2 cellular contexts compared by ENCODE assay signal in the genomic region with DNA sequence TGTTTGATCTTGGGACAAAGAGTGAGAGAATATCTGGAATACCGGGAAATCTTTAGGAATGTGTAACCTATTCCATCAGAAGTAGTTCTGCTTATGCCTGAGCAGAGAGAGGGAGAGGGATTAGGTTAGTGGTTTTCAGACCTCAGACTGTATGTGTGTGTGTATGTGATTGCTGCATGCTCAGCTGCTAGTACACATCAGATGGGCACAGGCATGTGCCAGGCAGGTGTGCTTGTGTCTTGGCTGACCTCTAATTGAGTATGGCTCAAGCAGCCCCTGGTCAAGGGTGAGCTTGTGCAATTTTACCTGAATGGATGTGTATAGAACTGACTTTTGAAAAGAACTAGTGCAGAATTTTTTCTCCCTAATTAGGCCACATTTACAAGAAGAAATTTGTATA.
TF ChIP-seq lines count a peak whose summit lies in the region.

No MANE protein-coding gene starts in this region.

TF ChIP-seq in liver, 16 proteins besides CTCF, POLR2A, EP300 and RAD21:
- peak; percentile 87 to 96 for TF ChIP-seq RXRA (IDR thresholded peaks at IDR 0.05)
- TF ChIP-seq GABPA (IDR thresholded peaks at IDR 0.05 in 1 of 2, conservative IDR thresholded peaks at IDR 0.05 in 1 of 2), result peak in 1 of 2 donors; percentile 35
- TF ChIP-seq JUND (IDR thresholded peaks at IDR 0.05), result peak in 1 of 2 donors; percentile 77
- TF ChIP-seq, protein P1, sequence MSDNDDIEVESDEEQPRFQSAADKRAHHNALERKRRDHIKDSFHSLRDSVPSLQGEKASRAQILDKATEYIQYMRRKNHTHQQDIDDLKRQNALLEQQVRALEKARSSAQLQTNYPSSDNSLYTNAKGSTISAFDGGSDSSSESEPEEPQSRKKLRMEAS (IDR thresholded peaks at IDR 0.05), result peak; percentile 76
- TF ChIP-seq HNF4A (conservative IDR thresholded peaks at IDR 0.05), result peak; percentile 92 to 98
- TF ChIP-seq, protein P2, sequence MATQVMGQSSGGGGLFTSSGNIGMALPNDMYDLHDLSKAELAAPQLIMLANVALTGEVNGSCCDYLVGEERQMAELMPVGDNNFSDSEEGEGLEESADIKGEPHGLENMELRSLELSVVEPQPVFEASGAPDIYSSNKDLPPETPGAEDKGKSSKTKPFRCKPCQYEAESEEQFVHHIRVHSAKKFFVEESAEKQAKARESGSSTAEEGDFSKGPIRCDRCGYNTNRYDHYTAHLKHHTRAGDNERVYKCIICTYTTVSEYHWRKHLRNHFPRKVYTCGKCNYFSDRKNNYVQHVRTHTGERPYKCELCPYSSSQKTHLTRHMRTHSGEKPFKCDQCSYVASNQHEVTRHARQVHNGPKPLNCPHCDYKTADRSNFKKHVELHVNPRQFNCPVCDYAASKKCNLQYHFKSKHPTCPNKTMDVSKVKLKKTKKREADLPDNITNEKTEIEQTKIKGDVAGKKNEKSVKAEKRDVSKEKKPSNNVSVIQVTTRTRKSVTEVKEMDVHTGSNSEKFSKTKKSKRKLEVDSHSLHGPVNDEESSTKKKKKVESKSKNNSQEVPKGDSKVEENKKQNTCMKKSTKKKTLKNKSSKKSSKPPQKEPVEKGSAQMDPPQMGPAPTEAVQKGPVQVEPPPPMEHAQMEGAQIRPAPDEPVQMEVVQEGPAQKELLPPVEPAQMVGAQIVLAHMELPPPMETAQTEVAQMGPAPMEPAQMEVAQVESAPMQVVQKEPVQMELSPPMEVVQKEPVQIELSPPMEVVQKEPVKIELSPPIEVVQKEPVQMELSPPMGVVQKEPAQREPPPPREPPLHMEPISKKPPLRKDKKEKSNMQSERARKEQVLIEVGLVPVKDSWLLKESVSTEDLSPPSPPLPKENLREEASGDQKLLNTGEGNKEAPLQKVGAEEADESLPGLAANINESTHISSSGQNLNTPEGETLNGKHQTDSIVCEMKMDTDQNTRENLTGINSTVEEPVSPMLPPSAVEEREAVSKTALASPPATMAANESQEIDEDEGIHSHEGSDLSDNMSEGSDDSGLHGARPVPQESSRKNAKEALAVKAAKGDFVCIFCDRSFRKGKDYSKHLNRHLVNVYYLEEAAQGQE (IDR thresholded peaks at IDR 0.05), result peak; percentile 75
- TF ChIP-seq HNF4G (IDR thresholded peaks at IDR 0.05), result peak; percentile 78
- TF ChIP-seq FOXA2 (IDR thresholded peaks at IDR 0.05), result peak; percentile 87
- TF ChIP-seq YY1 (IDR thresholded peaks at IDR 0.05), result peak; percentile 83
- no peak for TF ChIP-seq TAF1 (conservative IDR thresholded peaks at IDR 0.05)
- TF ChIP-seq ZBTB33 (IDR thresholded peaks at IDR 0.05), result peak; percentile 92
- TF ChIP-seq NR2F2 (IDR thresholded peaks at IDR 0.05), result no peak
- TF ChIP-seq ATF3 (IDR thresholded peaks at IDR 0.05), result no peak
- peak; percentile 91 for TF ChIP-seq FOXA1 (IDR thresholded peaks at IDR 0.05)
- TF ChIP-seq SP1 (IDR thresholded peaks at IDR 0.05), result peak; percentile 73
- TF ChIP-seq EGR1 (IDR thresholded peaks at IDR 0.05; ENCODE audit: low read depth in 2 of 2), result peak in 1 of 2 donors; percentile 67

TF ChIP-seq in HepG2, 621 proteins besides CTCF, POLR2A, EP300 and RAD21 (continued from another document):
- TF ChIP-seq, protein P3, sequence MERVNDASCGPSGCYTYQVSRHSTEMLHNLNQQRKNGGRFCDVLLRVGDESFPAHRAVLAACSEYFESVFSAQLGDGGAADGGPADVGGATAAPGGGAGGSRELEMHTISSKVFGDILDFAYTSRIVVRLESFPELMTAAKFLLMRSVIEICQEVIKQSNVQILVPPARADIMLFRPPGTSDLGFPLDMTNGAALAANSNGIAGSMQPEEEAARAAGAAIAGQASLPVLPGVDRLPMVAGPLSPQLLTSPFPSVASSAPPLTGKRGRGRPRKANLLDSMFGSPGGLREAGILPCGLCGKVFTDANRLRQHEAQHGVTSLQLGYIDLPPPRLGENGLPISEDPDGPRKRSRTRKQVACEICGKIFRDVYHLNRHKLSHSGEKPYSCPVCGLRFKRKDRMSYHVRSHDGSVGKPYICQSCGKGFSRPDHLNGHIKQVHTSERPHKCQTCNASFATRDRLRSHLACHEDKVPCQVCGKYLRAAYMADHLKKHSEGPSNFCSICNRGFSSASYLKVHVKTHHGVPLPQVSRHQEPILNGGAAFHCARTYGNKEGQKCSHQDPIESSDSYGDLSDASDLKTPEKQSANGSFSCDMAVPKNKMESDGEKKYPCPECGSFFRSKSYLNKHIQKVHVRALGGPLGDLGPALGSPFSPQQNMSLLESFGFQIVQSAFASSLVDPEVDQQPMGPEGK (CRISPR knock-in tag; IDR thresholded peaks at IDR 0.05), result no peak
- TF ChIP-seq ZNF382 (CRISPR knock-in tag; IDR thresholded peaks at IDR 0.05; ENCODE audit: borderline replicate concordance), result no peak
- TF ChIP-seq HOMEZ (CRISPR knock-in tag; IDR thresholded peaks at IDR 0.05; ENCODE audit: low read depth), result no peak
- no peak for TF ChIP-seq E2F2 (CRISPR knock-in tag; IDR thresholded peaks at IDR 0.05; ENCODE audit: borderline replicate concordance)
- TF ChIP-seq, protein P4, sequence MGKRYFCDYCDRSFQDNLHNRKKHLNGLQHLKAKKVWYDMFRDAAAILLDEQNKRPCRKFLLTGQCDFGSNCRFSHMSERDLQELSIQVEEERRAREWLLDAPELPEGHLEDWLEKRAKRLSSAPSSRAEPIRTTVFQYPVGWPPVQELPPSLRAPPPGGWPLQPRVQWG (CRISPR knock-in tag; IDR thresholded peaks at IDR 0.05; ENCODE audit: borderline replicate concordance, low read depth), result no peak
- TF ChIP-seq ZNF776 (CRISPR knock-in tag; IDR thresholded peaks at IDR 0.05), result no peak
- TF ChIP-seq CREB3 (CRISPR knock-in tag; IDR thresholded peaks at IDR 0.05), result no peak
- no peak for TF ChIP-seq THRA (CRISPR knock-in tag; IDR thresholded peaks at IDR 0.05; ENCODE audit: borderline replicate concordance)
- TF ChIP-seq, protein P5, sequence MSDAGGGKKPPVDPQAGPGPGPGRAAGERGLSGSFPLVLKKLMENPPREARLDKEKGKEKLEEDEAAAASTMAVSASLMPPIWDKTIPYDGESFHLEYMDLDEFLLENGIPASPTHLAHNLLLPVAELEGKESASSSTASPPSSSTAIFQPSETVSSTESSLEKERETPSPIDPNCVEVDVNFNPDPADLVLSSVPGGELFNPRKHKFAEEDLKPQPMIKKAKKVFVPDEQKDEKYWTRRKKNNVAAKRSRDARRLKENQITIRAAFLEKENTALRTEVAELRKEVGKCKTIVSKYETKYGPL (CRISPR knock-in tag; IDR thresholded peaks at IDR 0.05), result no peak
- TF ChIP-seq ZNF619 (CRISPR knock-in tag; IDR thresholded peaks at IDR 0.05), result no peak
- no peak for TF ChIP-seq BRD4 (CRISPR knock-in tag; IDR thresholded peaks at IDR 0.05)
- no peak for TF ChIP-seq MBNL3 (CRISPR knock-in tag; conservative IDR thresholded peaks at IDR 0.05)
- TF ChIP-seq, protein P6, sequence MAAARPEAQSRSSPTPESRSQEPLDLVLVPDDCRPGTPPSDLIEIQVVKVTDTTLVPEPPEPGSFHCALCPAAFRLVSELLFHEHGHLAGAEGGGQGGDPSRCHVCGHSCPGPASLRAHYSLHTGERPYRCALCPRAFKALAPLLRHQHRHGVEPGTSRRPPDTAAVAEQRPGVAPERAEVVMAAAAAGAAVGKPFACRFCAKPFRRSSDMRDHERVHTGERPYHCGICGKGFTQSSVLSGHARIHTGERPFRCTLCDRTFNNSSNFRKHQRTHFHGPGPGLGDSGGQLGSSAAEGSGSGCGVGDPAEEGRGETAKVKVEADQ (CRISPR knock-in tag; IDR thresholded peaks at IDR 0.05; ENCODE audit: borderline replicate concordance), result no peak
- TF ChIP-seq POLR2G (IDR thresholded peaks at IDR 0.05; ENCODE audit: low read depth, low read length), result no peak
- TF ChIP-seq ZSCAN22 (CRISPR knock-in tag; IDR thresholded peaks at IDR 0.05), result no peak
- no peak for TF ChIP-seq MED13 (CRISPR knock-in tag; IDR thresholded peaks at IDR 0.05)
- no peak for TF ChIP-seq TEAD3 (CRISPR knock-in tag; optimal IDR thresholded peaks at IDR 0.05; ENCODE audit: borderline replicate concordance)
- no peak for TF ChIP-seq PPARG (CRISPR knock-in tag; conservative IDR thresholded peaks at IDR 0.05)
